17 cellular contexts compared by ENCODE assay signal in the genomic region with DNA sequence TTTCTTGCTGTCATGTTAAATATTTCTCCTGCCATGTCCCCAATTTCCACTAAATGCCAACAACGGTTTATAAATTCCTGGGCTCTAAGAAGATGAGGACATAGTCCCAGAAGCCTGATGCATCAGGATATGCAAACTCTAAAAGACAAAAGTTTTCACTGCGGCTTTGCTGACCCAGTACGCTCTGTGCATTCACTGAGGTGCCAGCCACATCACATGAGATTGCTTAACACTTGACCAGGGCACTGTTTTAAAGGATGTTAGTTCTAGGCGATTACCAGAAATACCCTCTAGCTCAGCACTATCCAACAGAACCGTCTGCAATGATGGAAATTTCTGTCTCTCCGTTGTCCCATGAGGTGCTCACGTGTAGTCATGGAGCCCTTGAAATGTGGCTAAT. TPM values are rescaled to one million over a fixed set of nuclear protein-coding genes. Genes with fewer than 3 reads are reported as not detected.
A peak's percentile ranks its signal among the peaks of the same experiment; 100 is the strongest.
DNase-seq lines count a peak whose midpoint lies in the region; ATAC-seq, FAIRE-seq and TF ChIP-seq lines count a peak whose summit lies in the region.
"Had no signal": no experiment of that assay in that cellular context is flagged by ENCODE, and none has a peak within 500 bp of the region (broad histone marks: within the 10 kb centered on the region; RNA-seq: fewer than 3 reads in every experiment).

No MANE protein-coding gene starts in this region.

- H3K27me3 ChIP-seq in GM23338 (ENCODE audit: insufficient read depth) (no peaks in the 10 kb centered on the region), K562 (ENCODE audit: control insufficient read depth in 2 of 2, insufficient read depth in 2 of 2, low read length in 2 of 2) (no peaks in the 10 kb centered on the region), vagina (no peaks in the 10 kb centered on the region), prostate gland (replicated peaks; ENCODE audit: insufficient read depth) (no peaks in the 10 kb centered on the region), mesendoderm (ENCODE audit: insufficient read depth, low read length, poor library complexity) (no peaks in the 10 kb centered on the region)
- H3K27me3 ChIP-seq: BLaER1 treated with 17β-estradiol and CSF1 and Interleukin-3, amounts not matched to agents 10 nM and 100 nM had no signal

- intact Hi-C loops in K562 (cut with micrococcal nuclease) = no loop called here
- intact Hi-C loops in vagina (cut with DNase I) = no loop called here
- intact Hi-C loops in prostate gland (cut with DNase I) = no loop called here

- no peak overlapping the region for H2AK5ac ChIP-seq in mesendoderm (ENCODE audit: low read length)

- no peaks in the 10 kb centered on the region for H3K79me1 ChIP-seq in mesendoderm (ENCODE audit: low read length)

- no peak for TF ChIP-seq EP300 in K562 (IDR thresholded peaks at IDR 0.05; ENCODE audit: low read length)

- no peak for FAIRE-seq in K562 (lab: Jason Lieb, UNC)
- FAIRE-seq: A549 had no signal

- no peak overlapping the region for H2BK5ac ChIP-seq in mesendoderm (ENCODE audit: low read length)

- H3K36me3 ChIP-seq in GM23338 (ENCODE audit: insufficient read depth) = no peaks in the 10 kb centered on the region
- no peaks in the 10 kb centered on the region for H3K36me3 ChIP-seq in K562 (ENCODE audit: control insufficient read depth, insufficient read depth, low read length)
- no peaks in the 10 kb centered on the region for H3K36me3 ChIP-seq in vagina
- no peaks in the 10 kb centered on the region for H3K36me3 ChIP-seq in prostate gland
- H3K36me3 ChIP-seq in mesendoderm (ENCODE audit: control insufficient read depth, insufficient read depth, low read length) = no peaks in the 10 kb centered on the region
- H3K36me3 ChIP-seq: HAP-1 had no signal

- no peak overlapping the region for H4K8ac ChIP-seq in mesendoderm (ENCODE audit: low read depth, low read length)

- H2BK120ac ChIP-seq in mesendoderm (ENCODE audit: low read depth, low read length) = no peak overlapping the region

- peak overlapping the region; percentile 57; the same call in 1 of the 2 replicates for H2AFZ ChIP-seq in GM23338
- H2AFZ ChIP-seq in K562 (ENCODE audit: low read depth, low read length) = peak overlapping the region; percentile 29; the same call in 1 of the 2 replicates

- no peaks in the 10 kb centered on the region for H3F3A ChIP-seq in GM23338 (replicated peaks; ENCODE audit: low read depth)

- H3K4me1 ChIP-seq in GM23338 (ENCODE audit: insufficient read depth) (0 out of 2 replicates have a peak, but pooled peaks cover 5% of the 10 kb centered on the region), K562 (replicated peaks in 1 of 2; ENCODE audit: control insufficient read depth in 2 of 2, insufficient read depth in 2 of 2, low read length in 2 of 2) (no peaks in the 10 kb centered on the region), vagina (peaks cover 17% of the 10 kb centered on the region), prostate gland (replicated peaks) (no peaks in the 10 kb centered on the region), mesendoderm (ENCODE audit: control insufficient read depth, low read depth, low read length) (no peaks in the 10 kb centered on the region)
- H3K4me1 ChIP-seq: HAP-1 had no signal

- in situ Hi-C loops in K562 (cut with MboI) = no loop called here

- DNase-seq in GM23338 (ENCODE audit: low spot score) = no peak
- no peak for DNase-seq in K562 (ENCODE audit: extremely low read depth in 1 of 4, low spot score in 3 of 4)
- DNase-seq in fibroblast of gingiva (ENCODE audit: low read depth) = peak; percentile 63
- DNase-seq in vagina (ENCODE audit: extremely low spot score in 2 of 2) = no peak
- DNase-seq in prostate gland (ENCODE audit: low spot score) = no peak
- DNase-seq in stimulated activated CD4-positive, alpha-beta T cell treated with anti-CD3 and anti-CD28 coated beads, Interleukin-1b, Interleukin-23, amount 100 ng/mL, for 48 hours = no peak
- no peak for DNase-seq in mesendoderm
- no peak for DNase-seq in NCI-H748 (lab: John Stamatoyannopoulos, UW; ENCODE audit: unreplicated experiment)
- DNase-seq: AML-193; CD4-positive, CD25-positive, alpha-beta regulatory T cell; DMS53; GOT3; KBM-7 had no signal

- no peaks in the 10 kb centered on the region for H4K20me1 ChIP-seq in GM23338 (replicated peaks; ENCODE audit: insufficient read depth)
- no peaks in the 10 kb centered on the region for H4K20me1 ChIP-seq in K562 (replicated peaks; ENCODE audit: control insufficient read depth, insufficient read depth, low read length)
- H4K20me1 ChIP-seq: BLaER1 treated with 17β-estradiol and CSF1 and Interleukin-3, amounts not matched to agents 10 nM and 100 nM had no signal

- H3K9me1 ChIP-seq in K562 (ENCODE audit: control insufficient read depth, insufficient read depth, low read length) = no peaks in the 10 kb centered on the region

- POLR2A ChIA-PET in K562 (lab: Yijun Ruan, JAX) = interaction anchor here (1.0 kb wide), 1 partner anchor 12 kb away, joined by 3 read pairs; no protein-coding TSS in a partner anchor

- CTCF ChIA-PET in K562 (lab: Yijun Ruan, JAX; ENCODE audit: low intra/inter-chr PET ratio) = interaction anchor here (0.6 kb wide), 1 partner anchor 27 kb away, joined by 3 read pairs; no protein-coding TSS in a partner anchor

- no peaks in the 10 kb centered on the region for H3K79me2 ChIP-seq in GM23338 (replicated peaks; ENCODE audit: insufficient read depth)
- H3K79me2 ChIP-seq in K562 (ENCODE audit: control insufficient read depth, insufficient read depth, low read length) = no peaks in the 10 kb centered on the region
- H3K79me2 ChIP-seq in mesendoderm (ENCODE audit: control insufficient read depth, insufficient read depth, low read length) = no peaks in the 10 kb centered on the region

- H3K27ac Mint-ChIP-seq in GM23338 = no peak overlapping the region

- TF ChIP-seq CTCF in GM23338 (conservative IDR thresholded peaks at IDR 0.05; ENCODE audit: low read depth in 2 of 2) (no peak), K562 (IDR thresholded peaks at IDR 0.05 in 2 of 3, conservative IDR thresholded peaks at IDR 0.05 in 1 of 3; ENCODE audit: insufficient read depth in 2 of 3, low read depth in 1 of 3, low read length in 3 of 3) (no peak), vagina (IDR thresholded peaks at IDR 0.05) (no peak), prostate gland (IDR thresholded peaks at IDR 0.05) (no peak)

- H3K9me3 Mint-ChIP-seq in GM23338 = no peaks in the 10 kb centered on the region

- no peaks in the 10 kb centered on the region for H3K9me2 ChIP-seq in GM23338 (ENCODE audit: insufficient read depth)

- TF ChIP-seq RAD21 in K562 (CRISPR knock-in tag; conservative IDR thresholded peaks at IDR 0.05 in 1 of 2, IDR thresholded peaks at IDR 0.05 in 1 of 2) = no peak

- H3K27ac ChIP-seq in GM23338 (ENCODE audit: low read depth) (no peak overlapping the region), K562 (ENCODE audit: extremely low read depth, low read depth, low read length) (no peak overlapping the region), vagina (peak overlapping the region; percentile 23), prostate gland (no peak overlapping the region), mesendoderm (ENCODE audit: low read depth, low read length) (no peak overlapping the region)
- H3K27ac ChIP-seq: A549; BLaER1 treated with 17β-estradiol and CSF1 and Interleukin-3, amounts not matched to agents 10 nM and 100 nM; HL-60 had no signal

- TF ChIP-seq POLR2A in K562 (conservative IDR thresholded peaks at IDR 0.05) = no peak
- no peak for TF ChIP-seq POLR2A in vagina (IDR thresholded peaks at IDR 0.05)
- no peak for TF ChIP-seq POLR2A in prostate gland (IDR thresholded peaks at IDR 0.05)

- H3K4ac ChIP-seq in mesendoderm (ENCODE audit: low read depth, low read length) = no peak overlapping the region

- H3K9me3 ChIP-seq in K562 (replicated peaks; ENCODE audit: control insufficient read depth, insufficient read depth, low read depth, low read length) (peaks cover 6% of the 10 kb centered on the region; the same call in 1 of the 2 replicates), vagina (no peaks in the 10 kb centered on the region), prostate gland (no peaks in the 10 kb centered on the region)
- H3K9me3 ChIP-seq: HAP-1 had no signal

- WGBS in K562 (ENCODE audit: insufficient coverage, low coverage, missing lambda C conversion rate) = 52% methylated on average over 7 of the region's 7 CpGs
- WGBS in prostate gland = 85% methylated on average over 7 of the region's 7 CpGs
- no CpG with 5 or more reads among the region's 7 CpGs for WGBS in mesendoderm (ENCODE audit: extremely low coverage, insufficient coverage, low lambda C conversion rate)

- no peak overlapping the region for H3K56ac ChIP-seq in mesendoderm (ENCODE audit: low read length)

- H3K4me1 Mint-ChIP-seq in GM23338 = peaks cover 5% of the 10 kb centered on the region; the same call in 2 of the 3 replicates

- ATAC-seq in GM23338 (no peak), K562 (no peak)
- ATAC-seq: A549 had no signal

- H3K27me3 Mint-ChIP-seq in GM23338 (ENCODE audit: insufficient read depth, low read depth, poor library complexity) = peaks cover 2% of the 10 kb centered on the region

- H3K4me2 ChIP-seq in GM23338 = no peak overlapping the region
- no peak overlapping the region for H3K4me2 ChIP-seq in K562 (ENCODE audit: insufficient read depth, low read length)
- H3K4me2 ChIP-seq in mesendoderm (ENCODE audit: low read length) = no peak overlapping the region
- H3K4me2 ChIP-seq: A549; BLaER1 treated with 17β-estradiol and CSF1 and Interleukin-3, amounts not matched to agents 10 nM and 100 nM had no signal

- no peak overlapping the region for H4K5ac ChIP-seq in mesendoderm (ENCODE audit: low read length)

- BruUV-seq in K562 (replicated peaks; lab: Mats Ljungman, UMichigan) = no TSS peak

- no peak overlapping the region for H3K23ac ChIP-seq in mesendoderm (ENCODE audit: low read length)

- no peaks in the 10 kb centered on the region for H3K36me3 Mint-ChIP-seq in GM23338 (ENCODE audit: low read depth)

- H3K4me3 ChIP-seq in GM23338 (no peak overlapping the region), K562 (no peak overlapping the region), vagina (no peak overlapping the region), prostate gland (no peak overlapping the region), mesendoderm (ENCODE audit: low read length) (no peak overlapping the region)
- H3K4me3 ChIP-seq: A549; BLaER1 treated with 17β-estradiol and CSF1 and Interleukin-3, amounts not matched to agents 10 nM and 100 nM; HAP-1 had no signal

- no peak overlapping the region for H3K4me3 Mint-ChIP-seq in GM23338
- H3K4me3 Mint-ChIP-seq: CD4-positive, CD25-positive, alpha-beta regulatory T cell had no signal

- H3K9ac ChIP-seq in K562 (ENCODE audit: insufficient read depth in 1 of 2, low read depth in 2 of 2, low read length in 2 of 2) (no peak overlapping the region), mesendoderm (ENCODE audit: low read length) (no peak overlapping the region)
- H3K9ac ChIP-seq: BLaER1 treated with 17β-estradiol and CSF1 and Interleukin-3, amounts not matched to agents 10 nM and 100 nM had no signal

- no peak overlapping the region for H3K18ac ChIP-seq in mesendoderm (ENCODE audit: low read length)

- H2BK15ac ChIP-seq in mesendoderm (replicated peaks; ENCODE audit: low read depth) = no peak overlapping the region

RNA-seq across cellular contexts. Expression of a gene that starts 19.9 kb away (rescaled TPM):
- total RNA-seq in GM23338 (2014; rRNA removed; shearing (Covaris generic)) = not detected in 2 replicates
- polyA plus RNA-seq in GM23338 (2016; fragmentation: Nextera tagmentation; extraction: Ambion mirVana) (not detected in 2 replicates), K562 (2011; rRNA removed) (8.7 and 10.0 TPM in 2 replicates), K562 (2014; fragmentation: Illumina TruSeq; extraction: Trizol) (21.7 and 24.0 TPM in 2 replicates), K562 (2014; fragmentation: Nextera tagmentation; extraction: Ambion mirVana) (10 to 100 TPM; 13.6 to 18.3 TPM), K562 (2014; rRNA removed) (12.9 and 16.4 TPM in 2 replicates)
- total RNA-seq in K562 (2011; cell fraction: chromatin; rRNA removed; ENCODE audit: low replicate concordance) = 13.8 and 18.6 TPM in 2 replicates
- 13.8 and 20.4 TPM in 2 replicates for total RNA-seq in K562 (2011; cell fraction: nucleolus; rRNA removed)
- total RNA-seq in K562 (2011; cell fraction: nucleoplasm; rRNA removed) = 13.9 and 19.7 TPM in 2 replicates
- total RNA-seq in K562 (2014; rRNA removed) (7.4 and 9.6 TPM in 2 replicates), K562 (2014; rRNA removed; fragmentation: Illumina TruSeq; extraction: Trizol) (13.3 and 13.9 TPM in 2 replicates), K562 (2015; rRNA removed; fragmentation: Illumina TruSeq; extraction: Trizol) (13.5 and 13.8 TPM in 2 replicates), K562 (2021) (11.7 and 12.3 TPM in 2 replicates), vagina (not detected), prostate gland (1 to 10 TPM in 1 of 2 donors, under 1 TPM in 1; 0.74 to 1.0 TPM)
- 7.1 and 9.6 TPM in 2 replicates for polyA plus RNA-seq in K562 (2011; cell fraction: cytosol; rRNA removed)
- polyA plus RNA-seq in K562 (2011; cell fraction: nucleus; rRNA removed) = 16.3 and 17.9 TPM in 2 replicates
- polyA plus RNA-seq in K562 (2012) = 19.8 and 27.5 TPM in 2 replicates
- 7.4 and 9.3 TPM in 2 replicates for polyA minus RNA-seq in K562 (2011; rRNA and poly(A)+ RNA removed)
- polyA minus RNA-seq in K562 (2011; cell fraction: cytosol; rRNA and poly(A)+ RNA removed) = 3.6 and 6.5 TPM in 2 replicates
- polyA minus RNA-seq in K562 (2011; cell fraction: nucleus; rRNA and poly(A)+ RNA removed) = 6.1 and 7.9 TPM in 2 replicates
- 0.41 TPM for polyA plus RNA-seq in mesendoderm (2013, experiment 1 of 2)
- 0.36 TPM for polyA plus RNA-seq in mesendoderm (2013, experiment 2 of 2)
